Comparison of ENCODE assay signal across 27 cellular contexts in genomic region chr15:42640103-42640502, GRCh38.
"Had no signal": no experiment of that assay in that cellular context is flagged by ENCODE, and none has a peak within 500 bp of the region (broad histone marks: within the 10 kb centered on the region; RNA-seq: fewer than 3 reads in every experiment).

No MANE protein-coding gene starts in this region.

- H3K36me3 ChIP-seq: colonic mucosa, gastrocnemius medialis, prostate gland had no signal

- H3K4me2 ChIP-seq: hepatocyte had no signal

- H3K27ac ChIP-seq: colonic mucosa, esophagus muscularis mucosa, gastrocnemius medialis, hepatocyte, left ventricle myocardium inferior, lower lobe of right lung, prostate gland, skin epidermis, spleen, testis, tibial artery had no signal

- H3K9me3 ChIP-seq: colonic mucosa, esophagus muscularis mucosa, gastrocnemius medialis, left ventricle myocardium inferior, lower lobe of right lung, prostate gland, spleen, testis, tibial artery had no signal

- H3K27ac Mint-ChIP-seq: dendritic cell treated with granulocyte-macrophage colony-stimulating factor and Interleukin-4, amounts not matched to agents 40 ng/mL and 50 ng/mL, for 4 days; endodermal cell; naive thymus-derived CD8-positive, alpha-beta T cell; nephron progenitor cell; stimulated activated memory B cell treated with anti-CD40 and anti-IgM and Interleukin-4, amounts not matched to agents 10 μg/mL and 1 μg/mL and 100 μg/mL, for 72 hours; type B pancreatic cell had no signal

- H3K4me3 Mint-ChIP-seq: dendritic cell treated with granulocyte-macrophage colony-stimulating factor and Interleukin-4, amounts not matched to agents 40 ng/mL and 50 ng/mL, for 4 days; endodermal cell; naive thymus-derived CD8-positive, alpha-beta T cell; nephron progenitor cell; stimulated activated memory B cell treated with anti-CD40 and anti-IgM and Interleukin-4, amounts not matched to agents 10 μg/mL and 1 μg/mL and 100 μg/mL, for 72 hours; type B pancreatic cell had no signal

- DNase-seq: colonic mucosa; effector CD8-positive, alpha-beta T cell; endodermal cell; gastrocnemius medialis; head of caudate nucleus; islet precursor cell; kidney glomerular epithelial cell; left colon; left ventricle myocardium inferior; lower lobe of right lung; naive thymus-derived CD8-positive, alpha-beta T cell; nephron progenitor cell; nucleus accumbens; right cardiac atrium; spleen; stimulated activated CD4-positive, alpha-beta T cell treated with anti-CD3 and anti-CD28 coated beads, Interleukin-4, amount 100 ng/mL, for 4 hours; stimulated activated naive CD8-positive, alpha-beta T cell treated with anti-CD3 and anti-CD28 coated beads, Interleukin-15, Interleukin-2, amounts not matched to agents 100 U/mL and 50 U/mL, for 24 hours; substantia nigra; testis; tibial artery had no signal

- ATAC-seq: gastrocnemius medialis; left colon; lower lobe of right lung; naive thymus-derived CD8-positive, alpha-beta T cell; right cardiac atrium; stimulated activated memory B cell treated with anti-CD40 and anti-IgM and Interleukin-4, amounts not matched to agents 10 μg/mL and 1 μg/mL and 100 μg/mL, for 72 hours; stimulated activated naive CD8-positive, alpha-beta T cell treated with anti-CD3 and anti-CD28 coated beads, Interleukin-15, Interleukin-2, amounts not matched to agents 100 U/mL and 50 U/mL, for 24 hours had no signal

- H3K4me1 ChIP-seq: colonic mucosa, esophagus muscularis mucosa, gastrocnemius medialis, left ventricle myocardium inferior, lower lobe of right lung, prostate gland, spleen, testis, tibial artery had no signal

- H3K27me3 ChIP-seq: colonic mucosa, esophagus muscularis mucosa, gastrocnemius medialis, hepatocyte, spleen, testis, tibial artery had no signal

- H3K9me3 Mint-ChIP-seq: dendritic cell treated with granulocyte-macrophage colony-stimulating factor and Interleukin-4, amounts not matched to agents 40 ng/mL and 50 ng/mL, for 4 days; endodermal cell; naive thymus-derived CD8-positive, alpha-beta T cell; nephron progenitor cell; stimulated activated memory B cell treated with anti-CD40 and anti-IgM and Interleukin-4, amounts not matched to agents 10 μg/mL and 1 μg/mL and 100 μg/mL, for 72 hours; type B pancreatic cell had no signal

- H3K4me1 Mint-ChIP-seq: endodermal cell; naive thymus-derived CD8-positive, alpha-beta T cell; nephron progenitor cell; stimulated activated memory B cell treated with anti-CD40 and anti-IgM and Interleukin-4, amounts not matched to agents 10 μg/mL and 1 μg/mL and 100 μg/mL, for 72 hours had no signal

- H3K27me3 Mint-ChIP-seq: dendritic cell treated with granulocyte-macrophage colony-stimulating factor and Interleukin-4, amounts not matched to agents 40 ng/mL and 50 ng/mL, for 4 days; naive thymus-derived CD8-positive, alpha-beta T cell; stimulated activated memory B cell treated with anti-CD40 and anti-IgM and Interleukin-4, amounts not matched to agents 10 μg/mL and 1 μg/mL and 100 μg/mL, for 72 hours; type B pancreatic cell had no signal

- H3K4me3 ChIP-seq: colonic mucosa, esophagus muscularis mucosa, gastrocnemius medialis, hepatocyte, left ventricle myocardium inferior, lower lobe of right lung, prostate gland, skin epidermis, spleen, testis, tibial artery had no signal

- H2AFZ ChIP-seq: hepatocyte had no signal

- H3K79me2 ChIP-seq: hepatocyte had no signal
